In genomic region chr7:140683657-140684056, GRCh38 we compare ENCODE assay signal across 24 cellular contexts. TPM values are rescaled to one million over a fixed set of nuclear protein-coding genes. Genes with fewer than 3 reads are reported as not detected.
A peak's percentile ranks its signal among the peaks of the same experiment; 100 is the strongest.
DNase-seq lines count a peak whose midpoint lies in the region; ATAC-seq and TF ChIP-seq lines count a peak whose summit lies in the region.
"Had no signal": no experiment of that assay in that cellular context is flagged by ENCODE, and none has a peak within 500 bp of the region (broad histone marks: within the 10 kb centered on the region; RNA-seq: fewer than 3 reads in every experiment).

No MANE protein-coding gene starts in this region.

- no peaks in the 10 kb centered on the region for H3K4me1 Mint-ChIP-seq in stimulated activated effector memory CD8-positive, alpha-beta T cell treated with anti-CD3 and anti-CD28 coated beads, Interleukin-12 subunit alpha, Interleukin-12 subunit beta, amount 100 ng/mL, for 72 hours
- H3K4me1 Mint-ChIP-seq: activated naive CD4-positive, alpha-beta T cell treated with anti-CD3 and anti-CD28 coated beads, Interleukin-2, amount 10 ng/mL, durations not matched to agents 7 days and 5 days had no signal

- ATAC-seq in stimulated activated effector memory CD8-positive, alpha-beta T cell treated with anti-CD3 and anti-CD28 coated beads, Interleukin-12 subunit alpha, Interleukin-12 subunit beta, amount 100 ng/mL, for 72 hours = no peak
- ATAC-seq in GM21825 (IDR thresholded peaks at IDR 0.05; ENCODE audit: unreplicated experiment) = no peak
- no peak for ATAC-seq in HG03095 (IDR thresholded peaks at IDR 0.05; ENCODE audit: unreplicated experiment)
- ATAC-seq: activated CD8-positive, alpha-beta T cell treated with anti-CD3 and anti-CD28 coated beads, Interleukin-2, amount 10 ng/mL, durations not matched to agents 7 days and 5 days; pancreas; SK-N-SH treated with all-trans-retinoic acid at 6 μM for 48 hours had no signal

- no peaks in the 10 kb centered on the region for H3K27me3 ChIP-seq in dorsolateral prefrontal cortex
- H3K27me3 ChIP-seq: hepatocyte, pancreas, stomach had no signal

- H3K4me3 Mint-ChIP-seq in stimulated activated effector memory CD8-positive, alpha-beta T cell treated with anti-CD3 and anti-CD28 coated beads, Interleukin-12 subunit alpha, Interleukin-12 subunit beta, amount 100 ng/mL, for 72 hours = no peak overlapping the region
- H3K4me3 Mint-ChIP-seq: activated CD8-positive, alpha-beta T cell treated with anti-CD3 and anti-CD28 coated beads, Interleukin-2, amount 10 ng/mL, durations not matched to agents 7 days and 5 days; activated naive CD4-positive, alpha-beta T cell treated with anti-CD3 and anti-CD28 coated beads, Interleukin-2, amount 10 ng/mL, durations not matched to agents 7 days and 5 days; activated T-cell treated with anti-CD3 and anti-CD28 coated beads, Interleukin-2, amount 50 U/mL, for 4 hours had no signal

- in situ Hi-C loops in GM13977 (cut with MboI; ENCODE audit: low pct_unique_long_range_greater_than_20kb, low sequenced_read_pairs, unreplicated experiment) = no loop called here

- DNase-seq in NCI-H82 (lab: John Stamatoyannopoulos, UW) (peak; percentile 38), NCI-H82 treated with DMSO at 0.1 percent for 48 hours (lab: John Stamatoyannopoulos, UW; ENCODE audit: unreplicated experiment) (no peak), dorsolateral prefrontal cortex (no peak), midbrain (lab: John Stamatoyannopoulos, UW) (peak; percentile 58), GM13977 (ENCODE audit: low spot score) (no peak)
- no peak for DNase-seq in stimulated activated effector memory CD8-positive, alpha-beta T cell treated with anti-CD3 and anti-CD28 coated beads, Interleukin-12 subunit alpha, Interleukin-12 subunit beta, amount 100 ng/mL, for 72 hours (ENCODE audit: low spot score in 2 of 2)
- DNase-seq: 8988T; activated CD8-positive, alpha-beta T cell treated with anti-CD3 and anti-CD28 coated beads, Interleukin-2, amount 10 ng/mL, durations not matched to agents 7 days and 5 days; activated naive CD4-positive, alpha-beta T cell treated with anti-CD3 and anti-CD28 coated beads, Interleukin-2, amount 10 ng/mL, durations not matched to agents 7 days and 5 days; activated T-cell treated with anti-CD3 and anti-CD28 coated beads, Interleukin-2, amount 50 U/mL, for 4 hours; AML-193; aorta; HCEC 1CT; Kasumi-1; NCI-H1092; NCI-H2081; NCI-H446 treated with DMSO at 0.1 percent for 48 hours; pancreas; stimulated activated CD4-positive, alpha-beta T cell treated with anti-CD3 and anti-CD28 coated beads, Interleukin-2, amount 100 ng/mL, for 48 hours; stomach had no signal

- H3K36me3 Mint-ChIP-seq in stimulated activated effector memory CD8-positive, alpha-beta T cell treated with anti-CD3 and anti-CD28 coated beads, Interleukin-12 subunit alpha, Interleukin-12 subunit beta, amount 100 ng/mL, for 72 hours = peaks cover 75% of the 10 kb centered on the region

- H3K4me3 ChIP-seq in dorsolateral prefrontal cortex = peak overlapping the region in 3 of 59 donors; percentile 1 to 24 (median 2)
- H3K4me3 ChIP-seq: hepatocyte, pancreas, stomach had no signal

- TF ChIP-seq CTCF in dorsolateral prefrontal cortex (IDR thresholded peaks at IDR 0.05 in 54 of 56, conservative IDR thresholded peaks at IDR 0.05 in 2 of 56; ENCODE audit: low read depth in 1 of 56, partially characterized antibody in 56 of 56) = no peak
- no peak for TF ChIP-seq CTCF in GM13977 (IDR thresholded peaks at IDR 0.05; ENCODE audit: extremely low read depth, insufficient read depth, missing control alignments)

- peak overlapping the region; percentile 31 to 93 (median 85) for H3K27ac ChIP-seq in dorsolateral prefrontal cortex
- H3K27ac ChIP-seq: hepatocyte, pancreas, stomach had no signal

- intact Hi-C loops in dorsolateral prefrontal cortex (cut with DNase I) = no loop called here

- H3K9me3 Mint-ChIP-seq in stimulated activated effector memory CD8-positive, alpha-beta T cell treated with anti-CD3 and anti-CD28 coated beads, Interleukin-12 subunit alpha, Interleukin-12 subunit beta, amount 100 ng/mL, for 72 hours = no peaks in the 10 kb centered on the region
- H3K9me3 Mint-ChIP-seq: activated naive CD4-positive, alpha-beta T cell treated with anti-CD3 and anti-CD28 coated beads, Interleukin-2, amount 10 ng/mL, durations not matched to agents 7 days and 5 days; activated T-cell treated with anti-CD3 and anti-CD28 coated beads, Interleukin-2, amount 50 U/mL, for 4 hours had no signal

- H3K27ac Mint-ChIP-seq in stimulated activated effector memory CD8-positive, alpha-beta T cell treated with anti-CD3 and anti-CD28 coated beads, Interleukin-12 subunit alpha, Interleukin-12 subunit beta, amount 100 ng/mL, for 72 hours = peak overlapping the region; percentile 59
- H3K27ac Mint-ChIP-seq: activated CD8-positive, alpha-beta T cell treated with anti-CD3 and anti-CD28 coated beads, Interleukin-2, amount 10 ng/mL, durations not matched to agents 7 days and 5 days; activated naive CD4-positive, alpha-beta T cell treated with anti-CD3 and anti-CD28 coated beads, Interleukin-2, amount 10 ng/mL, durations not matched to agents 7 days and 5 days had no signal

RNA-seq across cellular contexts. Expression of gene ADCK2, which starts 10.9 kb away (rescaled TPM):
- total RNA-seq in dorsolateral prefrontal cortex = 10 to 100 TPM; 18.7 to 40.2 (median 29.5) TPM

RNA-seq across cellular contexts. Expression of gene NDUFB2, which starts 12.9 kb away (rescaled TPM):
- total RNA-seq in dorsolateral prefrontal cortex = 100 to 1,000 TPM; 147 to 282 (median 221) TPM

RNA-seq across cellular contexts. Expression of gene DENND2A, which starts 43.0 kb away (rescaled TPM):
- 10 to 100 TPM; 19.7 to 79.9 (median 34.1) TPM for total RNA-seq in dorsolateral prefrontal cortex
- total RNA-seq: activated CD8-positive, alpha-beta T cell treated with anti-CD3 and anti-CD28 coated beads, Interleukin-2, amount 10 ng/mL, durations not matched to agents 7 days and 5 days; activated T-cell treated with anti-CD3 and anti-CD28 coated beads, Interleukin-2, amount 50 U/mL, for 4 hours had no signal

Comparison
In these comparisons a context has a peak if more than half of its experiments do, and no peak if none do; other contexts are left out.
1. DNase-seq: peak in NCI-H82 (single experiment) and midbrain (single experiment); none in NCI-H82 treated with DMSO at 0.1 percent for 48 hours (single experiment), dorsolateral prefrontal cortex (0 of 10), stimulated activated effector memory CD8-positive, alpha-beta T cell treated with anti-CD3 and anti-CD28 coated beads, Interleukin-12 subunit alpha, Interleukin-12 subunit beta, amount 100 ng/mL, for 72 hours (0 of 2) and GM13977 (single experiment).